1 cellular context compared by ENCODE assay signal in the genomic region with DNA sequence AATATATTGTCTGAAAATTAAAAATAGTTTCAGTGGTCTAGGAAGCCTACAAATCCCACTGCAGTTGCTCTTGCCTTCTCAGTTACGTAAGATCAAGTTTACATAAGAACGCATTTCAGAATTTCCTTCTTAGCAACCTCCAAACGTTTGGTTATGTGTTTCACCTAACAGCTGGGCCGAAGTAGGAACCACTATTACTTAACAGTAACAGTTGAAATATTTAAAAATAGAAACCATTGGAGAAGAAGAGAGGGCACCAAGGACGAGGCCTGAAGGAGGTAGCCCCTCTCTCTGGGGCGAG.
TF ChIP-seq lines count a peak whose summit lies in the region.

No MANE protein-coding gene starts in this region.

TF ChIP-seq in WTC11, 78 proteins besides CTCF, POLR2A, EP300 and RAD21 (continued from another document):
- TF ChIP-seq ARID4B (CRISPR knock-in tag; IDR thresholded peaks at IDR 0.05; ENCODE audit: borderline replicate concordance) (no peak), FOXJ3 (CRISPR knock-in tag; IDR thresholded peaks at IDR 0.05; ENCODE audit: borderline replicate concordance) (no peak), ATF1 (CRISPR knock-in tag; IDR thresholded peaks at IDR 0.05) (no peak)
